27 cellular contexts compared by ENCODE assay signal in genomic region chr1:38656741-38657140, GRCh38.
"Had no signal": no experiment of that assay in that cellular context is flagged by ENCODE, and none has a peak within 500 bp of the region (broad histone marks: within the 10 kb centered on the region; RNA-seq: fewer than 3 reads in every experiment).

No MANE protein-coding gene starts in this region.

- H3K4me3 Mint-ChIP-seq: activated B cell treated with CpG ODN at 0.5 μM for 24 hours; activated CD8-positive, alpha-beta T cell treated with anti-CD3 and anti-CD28 coated beads for 36 hours; activated naive CD8-positive, alpha-beta T cell; activated T-cell treated with anti-CD3 and anti-CD28 coated beads, Interleukin-2, amount 50 U/mL, for 72 hours; nephron; stimulated activated naive B cell treated with anti-CD40 and anti-IgM and Interleukin-4, amounts not matched to agents 10 μg/mL and 1 μg/mL and 100 μg/mL, for 72 hours had no signal

- FAIRE-seq: frontal cortex, islet of Langerhans, pancreas had no signal

- H3K9me3 ChIP-seq: colonic mucosa, mucosa of descending colon, pancreas, psoas muscle, thyroid gland had no signal

- ATAC-seq: activated CD8-positive, alpha-beta T cell treated with anti-CD3 and anti-CD28 coated beads for 36 hours; activated T-cell treated with anti-CD3 and anti-CD28 coated beads, Interleukin-2, amount 50 U/mL, for 72 hours; mucosa of descending colon; pancreas; psoas muscle; stimulated activated naive B cell treated with anti-CD40 and anti-IgM and Interleukin-4, amounts not matched to agents 10 μg/mL and 1 μg/mL and 100 μg/mL, for 72 hours had no signal

- H3K4me1 Mint-ChIP-seq: activated B cell treated with CpG ODN at 0.5 μM for 24 hours; nephron; stimulated activated naive B cell treated with anti-CD40 and anti-IgM and Interleukin-4, amounts not matched to agents 10 μg/mL and 1 μg/mL and 100 μg/mL, for 72 hours had no signal

- H3K27ac Mint-ChIP-seq: activated B cell treated with CpG ODN at 0.5 μM for 24 hours; activated CD8-positive, alpha-beta T cell treated with anti-CD3 and anti-CD28 coated beads for 36 hours; activated naive CD8-positive, alpha-beta T cell; activated T-cell treated with anti-CD3 and anti-CD28 coated beads, Interleukin-2, amount 50 U/mL, for 72 hours; nephron; stimulated activated naive B cell treated with anti-CD40 and anti-IgM and Interleukin-4, amounts not matched to agents 10 μg/mL and 1 μg/mL and 100 μg/mL, for 72 hours had no signal

- H3K4me3 ChIP-seq: colonic mucosa, dorsolateral prefrontal cortex, left ventricle myocardium inferior, lung, mucosa of descending colon, pancreas, psoas muscle, right atrium auricular region, stomach, thyroid gland, upper lobe of left lung had no signal

- H3K36me3 ChIP-seq: colonic mucosa, left ventricle myocardium inferior, pancreas, right atrium auricular region, thyroid gland, upper lobe of left lung had no signal

- DNase-seq: activated B cell treated with CpG ODN at 0.5 μM for 24 hours; activated CD4-positive, alpha-beta T cell treated with anti-CD3 and anti-CD28 coated beads, Interleukin-2, amount 50 U/mL, for 1 hour; activated CD8-positive, alpha-beta T cell treated with anti-CD3 and anti-CD28 coated beads for 36 hours; activated naive CD4-positive, alpha-beta T cell; activated T-cell treated with anti-CD3 and anti-CD28 coated beads, Interleukin-2, amount 50 U/mL, for 72 hours; anterior cingulate cortex; colonic mucosa; dorsolateral prefrontal cortex; effector memory CD4-positive, alpha-beta T cell; left ventricle myocardium inferior; mucosa of descending colon; nucleus accumbens; pancreas; psoas muscle; stimulated activated CD4-positive, alpha-beta T cell treated with anti-CD3 and anti-CD28 coated beads, Interleukin-15, amount 100 ng/mL, for 24 hours; stimulated activated CD4-positive, alpha-beta T cell treated with anti-CD3 and anti-CD28 coated beads, Interleukin-2, amount 100 ng/mL, for 24 hours; stimulated activated naive B cell treated with anti-CD40 and anti-IgM and Interleukin-4, amounts not matched to agents 10 μg/mL and 1 μg/mL and 100 μg/mL, for 72 hours; stomach; T-helper 2 cell; thyroid gland; upper lobe of left lung had no signal

- H3K27ac ChIP-seq: colonic mucosa, left ventricle myocardium inferior, pancreas, psoas muscle, right atrium auricular region, stomach, thyroid gland, upper lobe of left lung had no signal

- H3K27me3 ChIP-seq: colonic mucosa, pancreas, right atrium auricular region, thyroid gland, upper lobe of left lung had no signal

- H3K36me3 Mint-ChIP-seq: activated naive CD8-positive, alpha-beta T cell; stimulated activated naive B cell treated with anti-CD40 and anti-IgM and Interleukin-4, amounts not matched to agents 10 μg/mL and 1 μg/mL and 100 μg/mL, for 72 hours had no signal
